In genomic region chr9:91131433-91131839, GRCh38 we compare ENCODE assay signal across 8 cellular contexts.
DNase-seq lines count a peak whose midpoint lies in the region; ATAC-seq and TF ChIP-seq lines count a peak whose summit lies in the region.

No MANE protein-coding gene starts in this region.

- no peaks in the 10 kb centered on the region for H3K36me3 ChIP-seq in CD4-positive, alpha-beta memory T cell (ENCODE audit: insufficient read depth, low read length)
- H3K36me3 ChIP-seq in left ventricle myocardium inferior = no peaks in the 10 kb centered on the region

- no peaks in the 10 kb centered on the region for H3K9me3 Mint-ChIP-seq in CD4-positive, alpha-beta memory T cell
- H3K9me3 Mint-ChIP-seq in activated CD4-positive, alpha-beta memory T cell treated with anti-CD3 and anti-CD28 coated beads, Interleukin-2, amount 10 ng/mL, durations not matched to agents 7 days and 5 days = peaks cover 12% of the 10 kb centered on the region

- peak overlapping the region in 4 of 7 donors; percentile 2 to 57 (median 32) for H3K27ac Mint-ChIP-seq in CD4-positive, alpha-beta memory T cell
- peak overlapping the region; percentile 99 for H3K27ac Mint-ChIP-seq in activated CD4-positive, alpha-beta memory T cell treated with anti-CD3 and anti-CD28 coated beads, Interleukin-2, amount 10 ng/mL, durations not matched to agents 7 days and 5 days

- no peak overlapping the region for H3K27ac ChIP-seq in CD4-positive, alpha-beta memory T cell (ENCODE audit: low read depth, low read length)
- H3K27ac ChIP-seq in left ventricle myocardium inferior (replicated peaks) = no peak overlapping the region

- peaks cover 0 to 4% of the 10 kb centered on the region in 2 donors for H3K27me3 Mint-ChIP-seq in CD4-positive, alpha-beta memory T cell
- no peaks in the 10 kb centered on the region for H3K27me3 Mint-ChIP-seq in activated CD4-positive, alpha-beta memory T cell treated with anti-CD3 and anti-CD28 coated beads, Interleukin-2, amount 10 ng/mL, durations not matched to agents 7 days and 5 days

- H3K4me3 ChIP-seq in CD4-positive, alpha-beta memory T cell (ENCODE audit: low read length in 2 of 2) = no peak overlapping the region
- H3K4me3 ChIP-seq in fibroblast of pulmonary artery (replicated peaks; ENCODE audit: low read depth, low read length) (no peak overlapping the region), left ventricle myocardium inferior (no peak overlapping the region)

- DNase-seq in CD4-positive, alpha-beta memory T cell = peak; percentile 16 to 56 (median 24)
- peak; percentile 90 for DNase-seq in activated CD4-positive, alpha-beta memory T cell treated with anti-CD3 and anti-CD28 coated beads, Interleukin-2, amount 10 ng/mL, durations not matched to agents 7 days and 5 days
- DNase-seq in fibroblast of pulmonary artery (ENCODE audit: low read depth) = peak; percentile 95
- peak in 2 of 3 donors; percentile 58 to 82 for DNase-seq in stimulated activated CD4-positive, alpha-beta T cell treated with anti-CD3 and anti-CD28 coated beads, TNF-alpha, amount 100 ng/mL, for 48 hours (ENCODE audit: low read depth in 3 of 3)
- DNase-seq in cerebellum (ENCODE audit: low spot score) = no peak
- DNase-seq in NCI-H2196 (lab: John Stamatoyannopoulos, UW; ENCODE audit: unreplicated experiment) = no peak
- DNase-seq in left ventricle myocardium inferior = no peak

- peak; percentile 83 for ATAC-seq in HG03565 (IDR thresholded peaks at IDR 0.05; ENCODE audit: unreplicated experiment)

- H3K4me1 ChIP-seq in CD4-positive, alpha-beta memory T cell (ENCODE audit: insufficient read depth, low read length) = peaks cover 4% of the 10 kb centered on the region
- no peaks in the 10 kb centered on the region for H3K4me1 ChIP-seq in left ventricle myocardium inferior

- intact Hi-C loops in CD4-positive, alpha-beta memory T cell (cut with micrococcal nuclease) = no loop called here
- intact Hi-C loops in left ventricle myocardium inferior (cut with micrococcal nuclease) = no loop called here

- H3K27me3 ChIP-seq in CD4-positive, alpha-beta memory T cell (ENCODE audit: insufficient read depth, low read length) = no peaks in the 10 kb centered on the region
- H3K27me3 ChIP-seq in left ventricle myocardium inferior (ENCODE audit: low read depth) = no peaks in the 10 kb centered on the region

- peaks cover 3 to 11% (median 6%) of the 10 kb centered on the region in 4 donors for H3K4me1 Mint-ChIP-seq in CD4-positive, alpha-beta memory T cell
- H3K4me1 Mint-ChIP-seq in activated CD4-positive, alpha-beta memory T cell treated with anti-CD3 and anti-CD28 coated beads, Interleukin-2, amount 10 ng/mL, durations not matched to agents 7 days and 5 days = peaks cover 61% of the 10 kb centered on the region

- POLR2A ChIA-PET in CD4-positive, alpha-beta memory T cell (lab: Charles Lee; ENCODE audit: partially characterized antibody) = no interaction called here
- POLR2A ChIA-PET in activated CD4-positive, alpha-beta memory T cell treated with anti-CD3 and anti-CD28 coated beads, Interleukin-2, amount 10 ng/mL, durations not matched to agents 7 days and 5 days (lab: Charles Lee) = interaction anchor here (0.6 to 7.7 kb wide), 30 partner anchors 9 to 294 kb away, joined by 3 to 216 read pairs (median 4); partner anchors contain the start of genes AUH and NFIL3

- TF ChIP-seq CTCF in fibroblast of pulmonary artery (IDR thresholded peaks at IDR 0.05; ENCODE audit: low read length, missing control alignments) (no peak), left ventricle myocardium inferior (IDR thresholded peaks at IDR 0.05; ENCODE audit: borderline replicate concordance) (no peak)

- no peaks in the 10 kb centered on the region for H3K9me3 ChIP-seq in CD4-positive, alpha-beta memory T cell (ENCODE audit: control insufficient read depth in 1 of 2, low read length in 2 of 2)
- no peaks in the 10 kb centered on the region for H3K9me3 ChIP-seq in left ventricle myocardium inferior (replicated peaks)

- CTCF ChIA-PET in CD4-positive, alpha-beta memory T cell (lab: Charles Lee; ENCODE audit: partially characterized antibody) = no interaction called here
- CTCF ChIA-PET in activated CD4-positive, alpha-beta memory T cell treated with anti-CD3 and anti-CD28 coated beads, Interleukin-2, amount 10 ng/mL, durations not matched to agents 7 days and 5 days (lab: Charles Lee) = interaction anchor here (0.8 to 3.5 kb wide), 13 partner anchors 9 to 229 kb away, joined by 3 to 22 read pairs (median 4); no protein-coding TSS in a partner anchor

- H3K36me3 Mint-ChIP-seq in CD4-positive, alpha-beta memory T cell = no peaks in the 10 kb centered on the region
- peaks cover 90% of the 10 kb centered on the region for H3K36me3 Mint-ChIP-seq in activated CD4-positive, alpha-beta memory T cell treated with anti-CD3 and anti-CD28 coated beads, Interleukin-2, amount 10 ng/mL, durations not matched to agents 7 days and 5 days (ENCODE audit: low read depth)

- H3K4me3 Mint-ChIP-seq in CD4-positive, alpha-beta memory T cell = peak overlapping the region in 3 of 8 donors; percentile 30 to 40 (median 35)
- peak overlapping the region; percentile 62 for H3K4me3 Mint-ChIP-seq in activated CD4-positive, alpha-beta memory T cell treated with anti-CD3 and anti-CD28 coated beads, Interleukin-2, amount 10 ng/mL, durations not matched to agents 7 days and 5 days

Comparison
In these comparisons a context has a peak if more than half of its experiments do, and no peak if none do; other contexts are left out.
1. DNase-seq: peak in CD4-positive, alpha-beta memory T cell (5 of 5), activated CD4-positive, alpha-beta memory T cell treated with anti-CD3 and anti-CD28 coated beads, Interleukin-2, amount 10 ng/mL, durations not matched to agents 7 days and 5 days (single experiment), fibroblast of pulmonary artery (single experiment) and stimulated activated CD4-positive, alpha-beta T cell treated with anti-CD3 and anti-CD28 coated beads, TNF-alpha, amount 100 ng/mL, for 48 hours (2 of 3); none in cerebellum (single experiment), NCI-H2196 (single experiment) and left ventricle myocardium inferior (single experiment).